8 cellular contexts compared by ENCODE assay signal in genomic region chr12:54352891-54353874, GRCh38. TPM values are rescaled to one million over a fixed set of nuclear protein-coding genes. Genes with fewer than 3 reads are reported as not detected.
A peak's percentile ranks its signal among the peaks of the same experiment; 100 is the strongest.
DNase-seq lines count a peak whose midpoint lies in the region; ATAC-seq and TF ChIP-seq lines count a peak whose summit lies in the region.

No MANE protein-coding gene starts in this region.

- POLR2A ChIA-PET in SK-N-SH (lab: Yijun Ruan, JAX): interaction anchor here (0.7 to 3.1 kb wide), 9 partner anchors 11 to 132 kb away, joined by 3 to 18 read pairs (median 3); partner anchors contain the start of genes CBX5, COPZ1 and HNRNPA1

- CTCF ChIA-PET in SK-N-SH (lab: Yijun Ruan, JAX): interaction anchor here (0.6 to 5.3 kb wide), 19 partner anchors 8 to 695 kb away, joined by 3 to 63 read pairs (median 4); partner anchors contain the start of genes COPZ1 and HOXC10

- peaks cover 35 to 52% of the 10 kb centered on the region in 2 experiments for H3K4me1 ChIP-seq in SK-N-SH (ENCODE audit: control insufficient read depth in 1 of 2, insufficient read depth in 2 of 2, low read depth in 1 of 2, low read length in 1 of 2)
- H3K4me1 ChIP-seq in right atrium auricular region: peaks cover 0 to 29% of the 10 kb centered on the region in 2 donors
- peaks cover 0 to 8% (median 0%) of the 10 kb centered on the region in 4 donors for H3K4me1 ChIP-seq in Peyer's patch

- in situ Hi-C loops in KBM-7 (cut with MboI; ENCODE audit: low pct_unique_long_range_greater_than_20kb, low sequenced_read_pairs): no loop called here

- H3K4me3 ChIP-seq in HFF-Myc (replicated peaks; ENCODE audit: low read depth, low read length) (peak overlapping the region; percentile 18), SK-N-SH (ENCODE audit: low read depth in 2 of 2, low read length in 1 of 2) (no peak overlapping the region), right atrium auricular region (no peak overlapping the region), Peyer's patch (no peak overlapping the region)

- TF ChIP-seq EP300 in SK-N-SH (IDR thresholded peaks at IDR 0.05; ENCODE audit: borderline replicate concordance in 1 of 2, low read depth in 1 of 2, low read length in 1 of 2): no peak

- no peaks in the 10 kb centered on the region for H3K79me2 ChIP-seq in SK-N-SH (ENCODE audit: insufficient read depth)

- DNase-seq in HFF-Myc (ENCODE audit: extremely low read depth, low read depth) (no peak), SK-N-SH (peak; percentile 83), right atrium auricular region (ENCODE audit: low spot score) (no peak), sciatic nerve (ENCODE audit: low spot score) (no peak), cortex of kidney (lab: John Stamatoyannopoulos, UW) (no peak), KBM-7 (no peak), Peyer's patch (no peak)

- intact Hi-C loops in sciatic nerve (cut with DNase I): no loop called here

- TF ChIP-seq CTCF in HFF-Myc (IDR thresholded peaks at IDR 0.05; ENCODE audit: low read depth, low read length, missing control alignments): no peak
- no peak for TF ChIP-seq CTCF in SK-N-SH (IDR thresholded peaks at IDR 0.05)
- TF ChIP-seq CTCF in right atrium auricular region (IDR thresholded peaks at IDR 0.05): no peak
- no peak for TF ChIP-seq CTCF in Peyer's patch (IDR thresholded peaks at IDR 0.05)

- ATAC-seq in sciatic nerve: peak; percentile 73
- ATAC-seq in GM21529 (IDR thresholded peaks at IDR 0.05; ENCODE audit: unreplicated experiment): no peak

- peak overlapping the region; percentile 1; the same call in 1 of the 2 replicates for H3K9ac ChIP-seq in SK-N-SH

- H3K27me3 ChIP-seq in SK-N-SH (ENCODE audit: insufficient read depth): no peaks in the 10 kb centered on the region
- H3K27me3 ChIP-seq in right atrium auricular region: no peaks in the 10 kb centered on the region
- no peaks in the 10 kb centered on the region for H3K27me3 ChIP-seq in Peyer's patch

- no peak overlapping the region for H2AFZ ChIP-seq in SK-N-SH (ENCODE audit: low read depth)

- WGBS in SK-N-SH (ENCODE audit: low lambda C conversion rate): 16% methylated on average over 1 of the region's 1 CpG

- no peaks in the 10 kb centered on the region for H3K9me2 ChIP-seq in SK-N-SH

- H3K9me3 ChIP-seq in SK-N-SH (no peaks in the 10 kb centered on the region), right atrium auricular region (no peaks in the 10 kb centered on the region), Peyer's patch (no peaks in the 10 kb centered on the region)

- peaks cover 14 to 31% of the 10 kb centered on the region in 2 experiments for H3K36me3 ChIP-seq in SK-N-SH (replicated peaks in 1 of 2; ENCODE audit: control insufficient read depth in 1 of 2, insufficient read depth in 2 of 2, low read length in 1 of 2)
- peaks cover 33% of the 10 kb centered on the region for H3K36me3 ChIP-seq in right atrium auricular region
- H3K36me3 ChIP-seq in Peyer's patch: peaks cover 0 to 35% (median 0%) of the 10 kb centered on the region in 3 donors

- no peaks in the 10 kb centered on the region for H4K20me1 ChIP-seq in SK-N-SH (ENCODE audit: insufficient read depth)

- no peak for TF ChIP-seq POLR2A in Peyer's patch (IDR thresholded peaks at IDR 0.05)

- no peak for TF ChIP-seq RAD21 in SK-N-SH (IDR thresholded peaks at IDR 0.05; ENCODE audit: low read length)

- H3K4me2 ChIP-seq in SK-N-SH: peak overlapping the region; percentile 21; the same call in 1 of the 2 replicates

- H3K27ac ChIP-seq in SK-N-SH (ENCODE audit: low read depth in 2 of 2, low read length in 1 of 2) (peak overlapping the region; percentile 63 to 99), right atrium auricular region (peak overlapping the region; percentile 13 to 49), Peyer's patch (peak overlapping the region in 1 of 4 donors; percentile 57)

- no peaks in the 10 kb centered on the region for H3F3A ChIP-seq in SK-N-SH (replicated peaks; ENCODE audit: insufficient read depth)

TF ChIP-seq in SK-N-SH, 30 proteins besides CTCF, POLR2A, EP300 and RAD21 (continues in another document):
- TF ChIP-seq EZH2phosphoT487 (IDR thresholded peaks at IDR 0.05; ENCODE audit: borderline replicate concordance, low read depth): no peak
- TF ChIP-seq RFX5 (IDR thresholded peaks at IDR 0.05; ENCODE audit: low read length): no peak
- peak; percentile 63 for TF ChIP-seq RCOR1 (IDR thresholded peaks at IDR 0.05; ENCODE audit: low read length)
- peak; percentile 95 for TF ChIP-seq TCF12 (IDR thresholded peaks at IDR 0.05)
- TF ChIP-seq TAF1 (IDR thresholded peaks at IDR 0.05; ENCODE audit: borderline replicate concordance, low read depth, low read length): no peak
- TF ChIP-seq MAX (IDR thresholded peaks at IDR 0.05; ENCODE audit: low read depth): 0 out of 2 replicates have a peak, but pooled peaks have one; percentile 12
- 0 out of 2 replicates have a peak, but pooled peaks have one; percentile 23 for TF ChIP-seq PBX3 (IDR thresholded peaks at IDR 0.05)
- TF ChIP-seq USF2 (IDR thresholded peaks at IDR 0.05; ENCODE audit: borderline replicate concordance, low read depth, low read length): no peak
- no peak for TF ChIP-seq YY1 (IDR thresholded peaks at IDR 0.05; ENCODE audit: low read depth)
- TF ChIP-seq FOSL2 (IDR thresholded peaks at IDR 0.05; ENCODE audit: borderline replicate concordance, low read depth): no peak
- TF ChIP-seq CHD2 (IDR thresholded peaks at IDR 0.05; ENCODE audit: low read length, partially characterized antibody): peak; percentile 55
- no peak for TF ChIP-seq SMC3 (IDR thresholded peaks at IDR 0.05; ENCODE audit: low read depth, low read length)
- no peak for TF ChIP-seq FOXM1 (IDR thresholded peaks at IDR 0.05; ENCODE audit: low read depth)
- 0 out of 2 replicates have a peak, but pooled peaks have one; percentile 6 for TF ChIP-seq POLR2AphosphoS5 (IDR thresholded peaks at IDR 0.05; ENCODE audit: low read depth, low read length)
- no peak for TF ChIP-seq ELF1 (IDR thresholded peaks at IDR 0.05)
- TF ChIP-seq JUND (IDR thresholded peaks at IDR 0.05): no peak
- no peak for TF ChIP-seq GABPA (IDR thresholded peaks at IDR 0.05; ENCODE audit: low read depth)
- no peak for TF ChIP-seq GATA2 (CRISPR knock-in tag; IDR thresholded peaks at IDR 0.05)
- peak; percentile 28; the same call in 1 of the 2 replicates for TF ChIP-seq NFIC (IDR thresholded peaks at IDR 0.05; ENCODE audit: borderline replicate concordance)
- TF ChIP-seq IRF3 (IDR thresholded peaks at IDR 0.05; ENCODE audit: low read depth, low read length): no peak
- no peak for TF ChIP-seq MXI1 (IDR thresholded peaks at IDR 0.05; ENCODE audit: low read depth, low read length)

RNA-seq across cellular contexts. Expression of gene GPR84, which starts 11.1 kb away (rescaled TPM):
- polyA plus RNA-seq in SK-N-SH (2012; rRNA removed): 0.03 TPM in 1 of 2 replicates, not detected in the other
- polyA plus RNA-seq in SK-N-SH (2012; cell fraction: cytosol; rRNA removed): not detected in 2 replicates
- polyA plus RNA-seq in SK-N-SH (2012; cell fraction: nucleus; rRNA removed): 0.18 and 0.23 TPM in 2 replicates
- total RNA-seq in right atrium auricular region: under 1 TPM in 1 of 2 donors, not detected in 1; 0.43 TPM
- total RNA-seq in sciatic nerve: 0.53 TPM
- not detected for total RNA-seq in Peyer's patch

RNA-seq across cellular contexts. Expression of gene COPZ1, which starts 28.3 kb away (rescaled TPM):
- polyA plus RNA-seq in SK-N-SH (2012; rRNA removed): 111 and 156 TPM in 2 replicates
- polyA plus RNA-seq in SK-N-SH (2012; cell fraction: cytosol; rRNA removed): 143 and 154 TPM in 2 replicates
- polyA plus RNA-seq in SK-N-SH (2012; cell fraction: nucleus; rRNA removed): 31.4 and 71.4 TPM in 2 replicates
- 100 to 1,000 TPM in 1 of 2 donors, 10 to 100 TPM in 1; 79.2 to 154 TPM for total RNA-seq in right atrium auricular region
- total RNA-seq in sciatic nerve: 72.5 TPM
- 10 to 100 TPM; 42.4 to 66.9 (median 54.2) TPM for total RNA-seq in Peyer's patch

RNA-seq across cellular contexts. Expression of gene ZNF385A, which starts 31.4 kb away (rescaled TPM):
- polyA plus RNA-seq in SK-N-SH (2012; rRNA removed): 1.5 and 2.6 TPM in 2 replicates
- 1.4 and 3.0 TPM in 2 replicates for polyA plus RNA-seq in SK-N-SH (2012; cell fraction: cytosol; rRNA removed)
- 2.3 and 3.7 TPM in 2 replicates for polyA plus RNA-seq in SK-N-SH (2012; cell fraction: nucleus; rRNA removed)
- 10 to 100 TPM in 1 of 2 donors, 1 to 10 TPM in 1; 6.7 to 12.7 TPM for total RNA-seq in right atrium auricular region
- total RNA-seq in sciatic nerve: 12.0 TPM
- total RNA-seq in Peyer's patch: 10 to 100 TPM in 2 of 4 donors, 1 to 10 TPM in 2; 7.3 to 28.1 (median 9.7) TPM

RNA-seq across cellular contexts. Expression of gene NFE2, which starts 52.4 kb away (rescaled TPM):
- 0.16 and 0.25 TPM in 2 replicates for polyA plus RNA-seq in SK-N-SH (2012; rRNA removed)
- polyA plus RNA-seq in SK-N-SH (2012; cell fraction: cytosol; rRNA removed): 0.10 and 0.13 TPM in 2 replicates
- polyA plus RNA-seq in SK-N-SH (2012; cell fraction: nucleus; rRNA removed): 0.17 and 0.25 TPM in 2 replicates
- total RNA-seq in right atrium auricular region (1 to 10 TPM; 1.1 to 2.9 TPM), sciatic nerve (7.7 TPM), Peyer's patch (not detected)
